In genomic region chr1:167878372-167879160, GRCh38 we compare ENCODE assay signal across 3 cellular contexts.
TF ChIP-seq lines count a peak whose summit lies in the region.

No MANE protein-coding gene starts in this region.

TF ChIP-seq in GM23338, 12 proteins besides CTCF, POLR2A, EP300 and RAD21 (continues in another document):
- TF ChIP-seq ZNF331 (CRISPR knock-in tag; IDR thresholded peaks at IDR 0.05; ENCODE audit: low read depth) = no peak
- no peak for TF ChIP-seq JUNB (IDR thresholded peaks at IDR 0.05; ENCODE audit: unreplicated experiment)
- TF ChIP-seq ZNF114 (CRISPR knock-in tag; IDR thresholded peaks at IDR 0.05) = no peak
- no peak for TF ChIP-seq NANOG (IDR thresholded peaks at IDR 0.05; ENCODE audit: borderline replicate concordance)
- TF ChIP-seq EZH2phosphoT487 (IDR thresholded peaks at IDR 0.05; ENCODE audit: unreplicated experiment) = no peak
- no peak for TF ChIP-seq EZH2 (IDR thresholded peaks at IDR 0.05; ENCODE audit: low read depth, unreplicated experiment)
- no peak for TF ChIP-seq CREB1 (CRISPR knock-in tag; IDR thresholded peaks at IDR 0.05; ENCODE audit: low read depth)
- TF ChIP-seq STAT1 (IDR thresholded peaks at IDR 0.05; ENCODE audit: unreplicated experiment) = no peak
- no peak for TF ChIP-seq POLR2AphosphoS5 (IDR thresholded peaks at IDR 0.05; ENCODE audit: low read depth)
- TF ChIP-seq ZNF462 (CRISPR knock-in tag; IDR thresholded peaks at IDR 0.05) = no peak

TF ChIP-seq in WTC11, 78 proteins besides CTCF, POLR2A, EP300 and RAD21:
- TF ChIP-seq NFATC4 (CRISPR knock-in tag; IDR thresholded peaks at IDR 0.05) = no peak
- TF ChIP-seq FOXP1 (CRISPR knock-in tag; IDR thresholded peaks at IDR 0.05; ENCODE audit: borderline replicate concordance) = no peak
TF ChIP-seq in WTC11: peak in this region for 0.

TF ChIP-seq in liver, 16 proteins besides CTCF, POLR2A, EP300 and RAD21:
- no peak for TF ChIP-seq SP1 (IDR thresholded peaks at IDR 0.05)
- peak in 1 of 2 donors; percentile 20 for TF ChIP-seq HNF4A (conservative IDR thresholded peaks at IDR 0.05)
- no peak for TF ChIP-seq HNF4G (IDR thresholded peaks at IDR 0.05)
- TF ChIP-seq ZBTB33 (IDR thresholded peaks at IDR 0.05) = no peak
- TF ChIP-seq RXRA (IDR thresholded peaks at IDR 0.05) = peak; percentile 50 to 51
- TF ChIP-seq TAF1 (conservative IDR thresholded peaks at IDR 0.05) = no peak
- TF ChIP-seq EGR1 (IDR thresholded peaks at IDR 0.05; ENCODE audit: low read depth in 2 of 2) = no peak
- TF ChIP-seq FOXA2 (IDR thresholded peaks at IDR 0.05) = no peak
